ENCODE assay signal across 36 cellular contexts in genomic region chr2:31555967-31556706, GRCh38. TPM values are rescaled to one million over a fixed set of nuclear protein-coding genes. Genes with fewer than 3 reads are reported as not detected.
"Had no signal": no experiment of that assay in that cellular context is flagged by ENCODE, and none has a peak within 500 bp of the region (broad histone marks: within the 10 kb centered on the region; RNA-seq: fewer than 3 reads in every experiment).

No MANE protein-coding gene starts in this region.

- H3K27ac Mint-ChIP-seq: activated B cell treated with CpG ODN at 0.5 μM for 24 hours; activated CD4-positive, alpha-beta memory T cell treated with anti-CD3 and anti-CD28 coated beads for 36 hours; activated CD4-positive, alpha-beta T cell treated with anti-CD3 and anti-CD28 coated beads, Interleukin-2, amount 10 ng/mL, durations not matched to agents 24 days and 14 days; activated CD8-positive, alpha-beta T cell treated with anti-CD3 and anti-CD28 coated beads for 36 hours; activated naive CD4-positive, alpha-beta T cell treated with anti-CD3 and anti-CD28 coated beads for 36 hours; activated naive CD4-positive, alpha-beta T cell treated with anti-CD3 and anti-CD28 coated beads, Interleukin-2, amount 50 U/mL, for 72 hours; activated naive CD8-positive, alpha-beta T cell treated with anti-CD3 and anti-CD28 coated beads for 36 hours; activated T-cell treated with anti-CD3 and anti-CD28 coated beads, Interleukin-2, amount 50 U/mL, for 24 hours; activated T-helper 1 cell treated with anti-CD3 and anti-CD28 coated beads, Interleukin-12 subunit alpha, Interleukin-12 subunit beta, Interleukin-2, Interleukin-4 antibody, amounts not matched to agents 30 ng/mL and 10 ng/mL and 1 ng/mL, durations not matched to agents 14 hours and 24 hours and 36 hours; activated T-helper 17 cell treated with anti-CD3 and anti-CD28 coated beads, Interleukin-2, amount 50 U/mL, for 72 hours; T-helper 1 cell treated with Interleukin-12 subunit alpha and Interleukin-12 subunit beta and Interleukin-4 antibody, amounts not matched to agents 30 μg/mL and 1 μg/mL, for 36 hours; T-helper 2 cell treated with Interferon-gamma antibody and Interleukin-4, amounts not matched to agents 5 μg/mL and 100 μg/mL, for 36 hours had no signal

- H3K36me3 ChIP-seq: adrenal gland, brain microvascular endothelial cell, breast epithelium had no signal

- H3K27me3 ChIP-seq: adrenal gland, body of pancreas, brain microvascular endothelial cell, breast epithelium had no signal

- H3K27ac ChIP-seq: adrenal gland, body of pancreas, brain microvascular endothelial cell, breast epithelium, VCaP had no signal

- H3K4me3 ChIP-seq: adrenal gland, body of pancreas, breast epithelium had no signal

- H3K9me3 ChIP-seq: adrenal gland had no signal

- H3K4me1 Mint-ChIP-seq: activated B cell treated with CpG ODN at 0.5 μM for 24 hours; activated CD4-positive, alpha-beta T cell treated with anti-CD3 and anti-CD28 coated beads, Interleukin-2, amount 10 ng/mL, durations not matched to agents 24 days and 14 days; activated naive CD8-positive, alpha-beta T cell treated with anti-CD3 and anti-CD28 coated beads for 36 hours; activated T-helper 17 cell treated with anti-CD3 and anti-CD28 coated beads, Interleukin-2, amount 50 U/mL, for 72 hours had no signal

- ATAC-seq: activated CD8-positive, alpha-beta T cell treated with anti-CD3 and anti-CD28 coated beads for 36 hours; activated naive CD4-positive, alpha-beta T cell treated with anti-CD3 and anti-CD28 coated beads, Interleukin-2, amount 50 U/mL, for 72 hours; activated T-helper 17 cell treated with anti-CD3 and anti-CD28 coated beads, Interleukin-2, amount 50 U/mL, for 72 hours; body of pancreas had no signal

- H3K4me1 ChIP-seq: adrenal gland, body of pancreas, breast epithelium had no signal

- H3K36me3 Mint-ChIP-seq: activated CD4-positive, alpha-beta memory T cell treated with anti-CD3 and anti-CD28 coated beads for 36 hours; activated naive CD8-positive, alpha-beta T cell treated with anti-CD3 and anti-CD28 coated beads for 36 hours had no signal

- H3K9me3 Mint-ChIP-seq: T-helper 2 cell treated with Interferon-gamma antibody and Interleukin-4, amounts not matched to agents 5 μg/mL and 100 μg/mL, for 36 hours had no signal

- H3K27me3 Mint-ChIP-seq: activated CD4-positive, alpha-beta memory T cell treated with anti-CD3 and anti-CD28 coated beads for 36 hours; activated CD4-positive, alpha-beta T cell treated with anti-CD3 and anti-CD28 coated beads, Interleukin-2, amount 10 ng/mL, durations not matched to agents 24 days and 14 days; activated CD8-positive, alpha-beta T cell treated with anti-CD3 and anti-CD28 coated beads for 36 hours had no signal

- DNase-seq: activated B cell treated with CpG ODN at 0.5 μM for 24 hours; activated CD4-positive, alpha-beta memory T cell treated with anti-CD3 and anti-CD28 coated beads for 36 hours; activated CD4-positive, alpha-beta T cell treated with anti-CD3 and anti-CD28 coated beads for 4 hours; activated CD4-positive, alpha-beta T cell treated with anti-CD3 and anti-CD28 coated beads, Interleukin-2, amount 10 ng/mL, durations not matched to agents 24 days and 14 days; activated CD4-positive, alpha-beta T cell treated with anti-CD3 and anti-CD28 coated beads, Interleukin-2, amount 50 U/mL, for 1 hour; activated CD4-positive, alpha-beta T cell treated with anti-CD3 and anti-CD28 coated beads, Interleukin-2, amount 50 U/mL, for 4 hours; activated CD4-positive, CD25-positive, alpha-beta regulatory T cell treated with anti-CD3 and anti-CD28 coated beads, Interleukin-2, amount 50 U/mL, for 72 hours; activated CD8-positive, alpha-beta memory T cell treated with anti-CD3 and anti-CD28 coated beads, Interleukin-2, amount 50 U/mL, for 4 hours; activated CD8-positive, alpha-beta T cell treated with anti-CD3 and anti-CD28 coated beads for 36 hours; activated effector memory CD4-positive, alpha-beta T cell treated with anti-CD3 and anti-CD28 coated beads, Interleukin-2, amount 50 U/mL, for 16 hours; activated gamma-delta T cell treated with Interleukin-2 at 50 U/mL for 16 hours; activated naive CD4-positive, alpha-beta T cell; activated naive CD4-positive, alpha-beta T cell treated with anti-CD3 and anti-CD28 coated beads for 36 hours; activated naive CD4-positive, alpha-beta T cell treated with anti-CD3 and anti-CD28 coated beads, Interleukin-2, amount 50 U/mL, for 16 hours; activated naive CD8-positive, alpha-beta T cell treated with anti-CD3 and anti-CD28 coated beads for 36 hours; activated T-cell treated with anti-CD3 and anti-CD28 coated beads for 4 hours; activated T-cell treated with anti-CD3 and anti-CD28 coated beads, Interleukin-2, amount 50 U/mL, for 24 hours; activated T-cell treated with anti-CD3 and anti-CD28 coated beads, Interleukin-2, amount 50 U/mL, for 48 hours; adrenal gland; amniotic stem cell; aorta; body of pancreas; brain microvascular endothelial cell; central memory CD4-positive, alpha-beta T cell; T-helper 1 cell; T-helper 2 cell; T-helper 9 cell had no signal

- H3K4me3 Mint-ChIP-seq: activated B cell treated with CpG ODN at 0.5 μM for 24 hours; activated CD4-positive, alpha-beta memory T cell treated with anti-CD3 and anti-CD28 coated beads for 36 hours; activated CD4-positive, alpha-beta T cell treated with anti-CD3 and anti-CD28 coated beads, Interleukin-2, amount 10 ng/mL, durations not matched to agents 24 days and 14 days; activated CD8-positive, alpha-beta T cell treated with anti-CD3 and anti-CD28 coated beads for 36 hours; activated naive CD4-positive, alpha-beta T cell treated with anti-CD3 and anti-CD28 coated beads for 36 hours; activated naive CD8-positive, alpha-beta T cell treated with anti-CD3 and anti-CD28 coated beads for 36 hours; activated T-cell treated with anti-CD3 and anti-CD28 coated beads, Interleukin-2, amount 50 U/mL, for 24 hours; activated T-helper 1 cell treated with anti-CD3 and anti-CD28 coated beads, Interleukin-12 subunit alpha, Interleukin-12 subunit beta, Interleukin-2, Interleukin-4 antibody, amounts not matched to agents 30 ng/mL and 10 ng/mL and 1 ng/mL, durations not matched to agents 14 hours and 24 hours and 36 hours; activated T-helper 17 cell treated with anti-CD3 and anti-CD28 coated beads, Interleukin-2, amount 50 U/mL, for 72 hours; T-helper 1 cell treated with Interleukin-12 subunit alpha and Interleukin-12 subunit beta and Interleukin-4 antibody, amounts not matched to agents 30 μg/mL and 1 μg/mL, for 36 hours; T-helper 2 cell treated with Interferon-gamma antibody and Interleukin-4, amounts not matched to agents 5 μg/mL and 100 μg/mL, for 36 hours had no signal

RNA-seq across cellular contexts. Expression of gene SRD5A2, which starts 24.6 kb away (rescaled TPM):
- total RNA-seq: activated B cell treated with CpG ODN at 0.5 μM for 24 hours; activated CD4-positive, alpha-beta memory T cell treated with anti-CD3 and anti-CD28 coated beads for 36 hours; activated CD4-positive, alpha-beta T cell treated with anti-CD3 and anti-CD28 coated beads, Interleukin-2, amount 10 ng/mL, durations not matched to agents 24 days and 14 days; activated CD8-positive, alpha-beta T cell treated with anti-CD3 and anti-CD28 coated beads for 36 hours; activated naive CD4-positive, alpha-beta T cell treated with anti-CD3 and anti-CD28 coated beads for 36 hours; activated naive CD4-positive, alpha-beta T cell treated with anti-CD3 and anti-CD28 coated beads, Interleukin-2, amount 50 U/mL, for 72 hours; activated naive CD8-positive, alpha-beta T cell treated with anti-CD3 and anti-CD28 coated beads for 36 hours; activated T-helper 1 cell treated with anti-CD3 and anti-CD28 coated beads, Interleukin-12 subunit alpha, Interleukin-12 subunit beta, Interleukin-2, Interleukin-4 antibody, amounts not matched to agents 30 ng/mL and 10 ng/mL and 1 ng/mL, durations not matched to agents 14 hours and 24 hours and 36 hours; activated T-helper 17 cell treated with anti-CD3 and anti-CD28 coated beads, Interleukin-2, amount 50 U/mL, for 72 hours; aorta; astrocyte; cardiac septum had no signal
- polyA plus RNA-seq: aorta had no signal
